In the genomic region with DNA sequence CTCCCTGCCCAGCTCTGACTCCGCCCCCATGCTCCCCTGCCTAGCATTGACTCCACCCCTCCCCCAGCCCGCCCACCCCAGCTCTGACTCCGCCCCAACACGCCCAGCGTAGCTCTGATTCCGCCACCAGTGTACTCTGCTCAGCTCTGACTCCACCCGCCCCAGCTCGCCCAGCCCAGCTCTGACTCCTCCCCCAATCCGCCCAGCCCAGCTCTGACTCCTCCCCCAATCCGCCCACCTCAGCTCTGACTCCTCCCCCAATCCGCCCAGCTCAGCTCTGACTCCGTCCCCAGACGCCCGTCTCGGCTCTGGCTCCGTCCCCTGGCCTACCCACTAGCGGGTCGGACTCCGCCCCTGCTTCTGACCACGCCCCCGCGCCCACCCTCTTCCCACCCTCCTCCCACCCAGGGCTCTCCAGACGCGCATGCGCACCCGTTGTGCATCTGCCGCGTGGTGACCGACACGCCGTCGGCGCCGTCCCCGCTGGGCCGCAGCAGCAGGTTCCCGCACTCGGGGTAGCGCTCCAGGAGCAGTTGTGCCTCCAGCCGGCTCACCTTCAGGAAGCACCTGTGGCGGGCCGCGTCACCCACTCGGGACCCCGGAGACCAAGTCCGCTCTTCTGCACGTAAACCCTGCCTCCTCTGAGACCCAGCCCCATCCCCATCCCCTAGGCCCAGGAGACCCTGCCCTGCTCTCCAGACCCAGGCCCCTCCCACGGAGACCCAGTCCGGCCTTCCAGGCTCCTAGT, we compare ENCODE assay signal across 1 cellular context.
TF ChIP-seq lines count a peak whose summit lies in the region.

No MANE protein-coding gene starts in this region.

TF ChIP-seq in K562, 482 proteins besides CTCF, POLR2A, EP300 and RAD21 (continued from another document and continues in another):
- TF ChIP-seq, protein P1, sequence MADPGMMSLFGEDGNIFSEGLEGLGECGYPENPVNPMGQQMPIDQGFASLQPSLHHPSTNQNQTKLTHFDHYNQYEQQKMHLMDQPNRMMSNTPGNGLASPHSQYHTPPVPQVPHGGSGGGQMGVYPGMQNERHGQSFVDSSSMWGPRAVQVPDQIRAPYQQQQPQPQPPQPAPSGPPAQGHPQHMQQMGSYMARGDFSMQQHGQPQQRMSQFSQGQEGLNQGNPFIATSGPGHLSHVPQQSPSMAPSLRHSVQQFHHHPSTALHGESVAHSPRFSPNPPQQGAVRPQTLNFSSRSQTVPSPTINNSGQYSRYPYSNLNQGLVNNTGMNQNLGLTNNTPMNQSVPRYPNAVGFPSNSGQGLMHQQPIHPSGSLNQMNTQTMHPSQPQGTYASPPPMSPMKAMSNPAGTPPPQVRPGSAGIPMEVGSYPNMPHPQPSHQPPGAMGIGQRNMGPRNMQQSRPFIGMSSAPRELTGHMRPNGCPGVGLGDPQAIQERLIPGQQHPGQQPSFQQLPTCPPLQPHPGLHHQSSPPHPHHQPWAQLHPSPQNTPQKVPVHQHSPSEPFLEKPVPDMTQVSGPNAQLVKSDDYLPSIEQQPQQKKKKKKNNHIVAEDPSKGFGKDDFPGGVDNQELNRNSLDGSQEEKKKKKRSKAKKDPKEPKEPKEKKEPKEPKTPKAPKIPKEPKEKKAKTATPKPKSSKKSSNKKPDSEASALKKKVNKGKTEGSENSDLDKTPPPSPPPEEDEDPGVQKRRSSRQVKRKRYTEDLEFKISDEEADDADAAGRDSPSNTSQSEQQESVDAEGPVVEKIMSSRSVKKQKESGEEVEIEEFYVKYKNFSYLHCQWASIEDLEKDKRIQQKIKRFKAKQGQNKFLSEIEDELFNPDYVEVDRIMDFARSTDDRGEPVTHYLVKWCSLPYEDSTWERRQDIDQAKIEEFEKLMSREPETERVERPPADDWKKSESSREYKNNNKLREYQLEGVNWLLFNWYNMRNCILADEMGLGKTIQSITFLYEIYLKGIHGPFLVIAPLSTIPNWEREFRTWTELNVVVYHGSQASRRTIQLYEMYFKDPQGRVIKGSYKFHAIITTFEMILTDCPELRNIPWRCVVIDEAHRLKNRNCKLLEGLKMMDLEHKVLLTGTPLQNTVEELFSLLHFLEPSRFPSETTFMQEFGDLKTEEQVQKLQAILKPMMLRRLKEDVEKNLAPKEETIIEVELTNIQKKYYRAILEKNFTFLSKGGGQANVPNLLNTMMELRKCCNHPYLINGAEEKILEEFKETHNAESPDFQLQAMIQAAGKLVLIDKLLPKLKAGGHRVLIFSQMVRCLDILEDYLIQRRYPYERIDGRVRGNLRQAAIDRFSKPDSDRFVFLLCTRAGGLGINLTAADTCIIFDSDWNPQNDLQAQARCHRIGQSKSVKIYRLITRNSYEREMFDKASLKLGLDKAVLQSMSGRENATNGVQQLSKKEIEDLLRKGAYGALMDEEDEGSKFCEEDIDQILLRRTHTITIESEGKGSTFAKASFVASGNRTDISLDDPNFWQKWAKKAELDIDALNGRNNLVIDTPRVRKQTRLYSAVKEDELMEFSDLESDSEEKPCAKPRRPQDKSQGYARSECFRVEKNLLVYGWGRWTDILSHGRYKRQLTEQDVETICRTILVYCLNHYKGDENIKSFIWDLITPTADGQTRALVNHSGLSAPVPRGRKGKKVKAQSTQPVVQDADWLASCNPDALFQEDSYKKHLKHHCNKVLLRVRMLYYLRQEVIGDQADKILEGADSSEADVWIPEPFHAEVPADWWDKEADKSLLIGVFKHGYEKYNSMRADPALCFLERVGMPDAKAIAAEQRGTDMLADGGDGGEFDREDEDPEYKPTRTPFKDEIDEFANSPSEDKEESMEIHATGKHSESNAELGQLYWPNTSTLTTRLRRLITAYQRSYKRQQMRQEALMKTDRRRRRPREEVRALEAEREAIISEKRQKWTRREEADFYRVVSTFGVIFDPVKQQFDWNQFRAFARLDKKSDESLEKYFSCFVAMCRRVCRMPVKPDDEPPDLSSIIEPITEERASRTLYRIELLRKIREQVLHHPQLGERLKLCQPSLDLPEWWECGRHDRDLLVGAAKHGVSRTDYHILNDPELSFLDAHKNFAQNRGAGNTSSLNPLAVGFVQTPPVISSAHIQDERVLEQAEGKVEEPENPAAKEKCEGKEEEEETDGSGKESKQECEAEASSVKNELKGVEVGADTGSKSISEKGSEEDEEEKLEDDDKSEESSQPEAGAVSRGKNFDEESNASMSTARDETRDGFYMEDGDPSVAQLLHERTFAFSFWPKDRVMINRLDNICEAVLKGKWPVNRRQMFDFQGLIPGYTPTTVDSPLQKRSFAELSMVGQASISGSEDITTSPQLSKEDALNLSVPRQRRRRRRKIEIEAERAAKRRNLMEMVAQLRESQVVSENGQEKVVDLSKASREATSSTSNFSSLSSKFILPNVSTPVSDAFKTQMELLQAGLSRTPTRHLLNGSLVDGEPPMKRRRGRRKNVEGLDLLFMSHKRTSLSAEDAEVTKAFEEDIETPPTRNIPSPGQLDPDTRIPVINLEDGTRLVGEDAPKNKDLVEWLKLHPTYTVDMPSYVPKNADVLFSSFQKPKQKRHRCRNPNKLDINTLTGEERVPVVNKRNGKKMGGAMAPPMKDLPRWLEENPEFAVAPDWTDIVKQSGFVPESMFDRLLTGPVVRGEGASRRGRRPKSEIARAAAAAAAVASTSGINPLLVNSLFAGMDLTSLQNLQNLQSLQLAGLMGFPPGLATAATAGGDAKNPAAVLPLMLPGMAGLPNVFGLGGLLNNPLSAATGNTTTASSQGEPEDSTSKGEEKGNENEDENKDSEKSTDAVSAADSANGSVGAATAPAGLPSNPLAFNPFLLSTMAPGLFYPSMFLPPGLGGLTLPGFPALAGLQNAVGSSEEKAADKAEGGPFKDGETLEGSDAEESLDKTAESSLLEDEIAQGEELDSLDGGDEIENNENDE (IDR thresholded peaks at IDR 0.05; ENCODE audit: low read depth, low read length): no peak
- TF ChIP-seq SAP30 (IDR thresholded peaks at IDR 0.05; ENCODE audit: borderline replicate concordance, insufficient read depth, low read depth, low read length, poor library complexity, severe bottlenecking) (peak; percentile 85), ZNF609 (CRISPR knock-in tag; IDR thresholded peaks at IDR 0.05; ENCODE audit: borderline replicate concordance) (no peak), ZNF274 (IDR thresholded peaks at IDR 0.05; ENCODE audit: borderline replicate concordance, low read depth, low read length) (no peak), CREM (IDR thresholded peaks at IDR 0.05; ENCODE audit: low read depth) (peak; percentile 84), ZNF239 (CRISPR knock-in tag; IDR thresholded peaks at IDR 0.05) (no peak), E2F8 (IDR thresholded peaks at IDR 0.05; ENCODE audit: low read depth, partially characterized antibody) (peak; percentile 98), NCOA1 (IDR thresholded peaks at IDR 0.05; ENCODE audit: low read depth) (peak; percentile 77; the same call in 1 of the 2 replicates), TBL1XR1 (IDR thresholded peaks at IDR 0.05; ENCODE audit: low read length in 2 of 2) (peak in 1 of 2 experiments; percentile 100; a peak in 2 of 4 replicates), ZNF395 (CRISPR knock-in tag; IDR thresholded peaks at IDR 0.05) (no peak), MXI1 (IDR thresholded peaks at IDR 0.05; ENCODE audit: low read depth, low read length) (peak; percentile 73), NONO (IDR thresholded peaks at IDR 0.05; ENCODE audit: low read depth in 2 of 2, low read length in 1 of 2) (0 out of 4 replicates have a peak, but pooled peaks of 1 of the 2 experiments have one; percentile 24), ZNF668 (CRISPR knock-in tag; IDR thresholded peaks at IDR 0.05) (no peak), THAP12 (CRISPR knock-in tag; IDR thresholded peaks at IDR 0.05) (0 out of 2 replicates have a peak, but pooled peaks have one; percentile 56), ZKSCAN8 (CRISPR knock-in tag; IDR thresholded peaks at IDR 0.05) (no peak), ZKSCAN3 (CRISPR knock-in tag; IDR thresholded peaks at IDR 0.05) (no peak), CHD2 (IDR thresholded peaks at IDR 0.05; ENCODE audit: low read depth, low read length) (peak; percentile 81), CBX8 (IDR thresholded peaks at IDR 0.05; ENCODE audit: borderline replicate concordance, extremely low read depth, low read depth, low read length, poor library complexity, severe bottlenecking) (no peak)
- TF ChIP-seq, protein P2, sequence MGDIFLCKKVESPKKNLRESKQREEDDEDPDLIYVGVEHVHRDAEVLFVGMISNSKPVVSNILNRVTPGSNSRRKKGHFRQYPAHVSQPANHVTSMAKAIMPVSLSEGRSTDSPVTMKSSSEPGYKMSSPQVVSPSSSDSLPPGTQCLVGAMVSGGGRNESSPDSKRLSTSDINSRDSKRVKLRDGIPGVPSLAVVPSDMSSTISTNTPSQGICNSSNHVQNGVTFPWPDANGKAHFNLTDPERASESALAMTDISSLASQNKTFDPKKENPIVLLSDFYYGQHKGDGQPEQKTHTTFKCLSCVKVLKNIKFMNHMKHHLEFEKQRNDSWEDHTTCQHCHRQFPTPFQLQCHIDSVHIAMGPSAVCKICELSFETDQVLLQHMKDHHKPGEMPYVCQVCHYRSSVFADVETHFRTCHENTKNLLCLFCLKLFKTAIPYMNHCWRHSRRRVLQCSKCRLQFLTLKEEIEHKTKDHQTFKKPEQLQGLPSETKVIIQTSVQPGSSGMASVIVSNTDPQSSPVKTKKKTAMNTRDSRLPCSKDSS (IDR thresholded peaks at IDR 0.05; ENCODE audit: low read depth, partially characterized antibody): no peak
